Comparison of ENCODE assay signal across 13 cellular contexts in genomic region chr1:93988634-93989350, GRCh38.
DNase-seq lines count a peak whose midpoint lies in the region; ATAC-seq and TF ChIP-seq lines count a peak whose summit lies in the region.
"Had no signal": no experiment of that assay in that cellular context is flagged by ENCODE, and none has a peak within 500 bp of the region (broad histone marks: within the 10 kb centered on the region; RNA-seq: fewer than 3 reads in every experiment).

No MANE protein-coding gene starts in this region.

- DNase-seq in CD14-positive monocyte (ENCODE audit: low spot score), result no peak
- DNase-seq in NOMO-1 (lab: John Stamatoyannopoulos, UW; ENCODE audit: unreplicated experiment in 2 of 2), result peak; percentile 42 to 73
- DNase-seq in omental fat pad (ENCODE audit: low spot score), result no peak
- no peak for DNase-seq in coronary artery (ENCODE audit: low spot score)
- no peak for DNase-seq in stimulated activated CD4-positive, alpha-beta T cell treated with anti-CD3 and anti-CD28 coated beads, Interleukin-12 subunit alpha, Interleukin-12 subunit beta, amount 100 ng/mL, for 4 hours
- DNase-seq in T-helper 9 cell, result no peak
- no peak for DNase-seq in NCI-H1048 (lab: John Stamatoyannopoulos, UW)
- DNase-seq: activated CD8-positive, alpha-beta T cell treated with anti-CD3 and anti-CD28 coated beads for 36 hours; CD4-positive, CD25-positive, alpha-beta regulatory T cell; KBM-7; NCI-H510A had no signal

- no peaks in the 10 kb centered on the region for H3K9me3 ChIP-seq in esophagus (ENCODE audit: control insufficient read depth in 2 of 2, insufficient read depth in 1 of 2, low read depth in 1 of 2, low read length in 1 of 2)
- H3K9me3 ChIP-seq: thoracic aorta had no signal

- H3K27me3 ChIP-seq in esophagus (ENCODE audit: control insufficient read depth in 1 of 2, insufficient read depth in 2 of 2, low read length in 2 of 2), result no peaks in the 10 kb centered on the region

- H3K4me3 ChIP-seq in esophagus (ENCODE audit: low read depth in 1 of 2, low read length in 2 of 2), result no peak overlapping the region
- H3K4me3 ChIP-seq in coronary artery, result no peak overlapping the region
- H3K4me3 ChIP-seq: thoracic aorta had no signal

- intact Hi-C loops in CD14-positive monocyte (cut with micrococcal nuclease), result no loop called here

- H3K36me3 ChIP-seq in esophagus (ENCODE audit: control insufficient read depth in 2 of 2, insufficient read depth in 2 of 2, low read length in 1 of 2), result no peaks in the 10 kb centered on the region
- H3K36me3 ChIP-seq: thoracic aorta had no signal

- H3K27ac Mint-ChIP-seq in CD14-positive monocyte, result peak overlapping the region; percentile 25 to 83 (median 56)
- H3K27ac Mint-ChIP-seq: activated CD8-positive, alpha-beta T cell treated with anti-CD3 and anti-CD28 coated beads for 36 hours; CD4-positive, CD25-positive, alpha-beta regulatory T cell had no signal

- H3K4me3 Mint-ChIP-seq in CD14-positive monocyte, result peak overlapping the region in 1 of 2 donors; percentile 43
- H3K4me3 Mint-ChIP-seq: activated CD8-positive, alpha-beta T cell treated with anti-CD3 and anti-CD28 coated beads for 36 hours; CD4-positive, CD25-positive, alpha-beta regulatory T cell had no signal

- H3K27me3 Mint-ChIP-seq in CD14-positive monocyte (ENCODE audit: low read depth in 3 of 3), result peaks cover 2 to 7% (median 4%) of the 10 kb centered on the region in 3 donors

- peaks cover 0 to 3% of the 10 kb centered on the region in 2 donors for H3K4me1 ChIP-seq in esophagus (ENCODE audit: control insufficient read depth in 2 of 2, insufficient read depth in 2 of 2, low read length in 1 of 2)

- no peak for TF ChIP-seq CTCF in CD14-positive monocyte (IDR thresholded peaks at IDR 0.05)
- no peak for TF ChIP-seq CTCF in omental fat pad (IDR thresholded peaks at IDR 0.05)
- TF ChIP-seq CTCF in coronary artery (IDR thresholded peaks at IDR 0.05), result no peak

- peaks cover 51% of the 10 kb centered on the region for H3K4me1 Mint-ChIP-seq in CD14-positive monocyte
- H3K4me1 Mint-ChIP-seq: CD4-positive, CD25-positive, alpha-beta regulatory T cell had no signal

- WGBS in esophagus, 2 donors, result 41 to 59% methylated on average over 3 of the region's 3 CpGs

- H3K36me3 Mint-ChIP-seq in CD14-positive monocyte, result no peaks in the 10 kb centered on the region
- H3K36me3 Mint-ChIP-seq: CD4-positive, CD25-positive, alpha-beta regulatory T cell had no signal

- H3K27ac ChIP-seq in esophagus (ENCODE audit: low read depth in 2 of 2, low read length in 1 of 2), result peak overlapping the region; percentile 2 to 47
- H3K27ac ChIP-seq in coronary artery, result no peak overlapping the region
- H3K27ac ChIP-seq: thoracic aorta had no signal

- peak; percentile 44 for ATAC-seq in omental fat pad (ENCODE audit: low FRiP score)
- ATAC-seq: activated CD8-positive, alpha-beta T cell treated with anti-CD3 and anti-CD28 coated beads for 36 hours had no signal

- peaks cover 0 to 1% (median 0%) of the 10 kb centered on the region in 7 donors for H3K9me3 Mint-ChIP-seq in CD14-positive monocyte
- H3K9me3 Mint-ChIP-seq: activated CD8-positive, alpha-beta T cell treated with anti-CD3 and anti-CD28 coated beads for 36 hours had no signal

Comparison
In these comparisons a context has a peak if more than half of its experiments do, and no peak if none do; other contexts are left out.
1. DNase-seq: peak in NOMO-1 (2 of 2); none in CD14-positive monocyte (single experiment), omental fat pad (single experiment), coronary artery (single experiment), stimulated activated CD4-positive, alpha-beta T cell treated with anti-CD3 and anti-CD28 coated beads, Interleukin-12 subunit alpha, Interleukin-12 subunit beta, amount 100 ng/mL, for 4 hours (single experiment), T-helper 9 cell (single experiment) and NCI-H1048 (single experiment).
2. H3K27ac ChIP-seq: peak in esophagus (2 of 2); none in coronary artery (0 of 2).